In the genomic region with DNA sequence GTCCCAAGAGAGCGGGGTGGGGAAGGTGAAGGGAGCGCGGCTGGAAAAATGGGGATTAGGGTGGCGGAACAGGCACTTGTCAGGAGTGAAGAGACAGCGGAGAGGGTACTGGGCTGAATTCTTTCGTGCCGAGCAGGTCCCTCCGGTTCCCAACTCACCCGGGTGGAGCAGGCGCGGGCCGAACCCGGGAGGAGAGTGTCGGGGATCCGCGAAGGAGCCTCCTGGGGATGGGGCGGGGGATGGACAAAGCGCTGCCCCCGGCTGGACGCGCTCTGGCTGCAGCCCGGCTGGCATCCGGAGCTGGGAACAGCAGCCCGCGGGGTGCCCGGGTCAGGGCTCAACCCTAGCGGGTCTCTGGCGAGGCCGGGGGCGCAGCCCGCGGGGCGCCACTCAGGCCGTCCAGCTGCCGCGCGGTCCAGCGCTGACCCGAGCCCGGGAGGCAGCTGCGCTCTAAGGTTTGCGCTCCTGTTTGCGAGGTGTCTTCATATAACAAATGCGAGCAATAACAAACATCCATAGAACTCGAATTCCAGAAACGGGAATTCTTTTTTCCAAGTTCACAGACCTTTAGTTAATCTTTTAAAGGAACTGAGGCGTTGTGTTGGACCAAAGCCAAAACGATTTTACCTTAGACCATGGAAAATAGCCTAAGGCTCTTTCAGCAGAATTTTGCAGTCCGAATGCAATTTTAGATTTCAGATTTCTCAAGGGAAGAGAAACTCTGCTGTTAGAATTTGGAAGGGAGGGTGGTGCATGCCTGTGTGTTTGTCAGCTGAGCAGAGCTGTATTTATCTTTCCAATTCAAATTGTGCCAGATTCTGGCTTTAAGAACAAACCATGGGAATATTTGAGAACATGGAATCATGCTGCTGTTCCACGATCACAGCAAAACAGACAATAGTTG, we compare ENCODE assay signal across 10 cellular contexts. TPM values are rescaled to one million over a fixed set of nuclear protein-coding genes. Genes with fewer than 3 reads are reported as not detected.
A peak's percentile ranks its signal among the peaks of the same experiment; 100 is the strongest.
DNase-seq lines count a peak whose midpoint lies in the region; ATAC-seq, FAIRE-seq and TF ChIP-seq lines count a peak whose summit lies in the region.
"Had no signal": no experiment of that assay in that cellular context is flagged by ENCODE, and none has a peak within 500 bp of the region (broad histone marks: within the 10 kb centered on the region; RNA-seq: fewer than 3 reads in every experiment).

No MANE protein-coding gene starts in this region.

- in situ Hi-C loops in HepG2 (cut with HindIII; ENCODE audit: extremely low pct_ligation_motif_present, low pct_unique_long_range_greater_than_20kb): no loop called here

- DNase-seq in coronary artery (ENCODE audit: low spot score): no peak
- DNase-seq in HepG2 (ENCODE audit: low spot score): no peak
- no peak for DNase-seq in Caco-2
- DNase-seq in ecto neural progenitor cell (ENCODE audit: low spot score): no peak
- DNase-seq in Kasumi-1 (lab: John Stamatoyannopoulos, UW): no peak

- no TSS peak for BruUV-seq in HepG2 (replicated peaks; lab: Mats Ljungman, UMichigan)
- BruUV-seq in Caco-2 (replicated peaks; lab: Mats Ljungman, UMichigan): no TSS peak

- H3K9ac ChIP-seq in HepG2 (ENCODE audit: insufficient read depth, low read depth, low read length): no peak overlapping the region

- CTCF ChIA-PET in HepG2 (lab: Yijun Ruan, JAX; ENCODE audit: low intra/inter-chr PET ratio, low total read pairs): no interaction called here
- CTCF ChIA-PET in Caco-2 (lab: Charles Lee): no interaction called here

- H2AFZ ChIP-seq in HepG2 (ENCODE audit: low read length): no peak overlapping the region

- WGBS in HepG2 (ENCODE audit: low lambda C conversion rate): 7% methylated on average over 5 of the region's 50 CpGs

- TF ChIP-seq POLR2A in HepG2 (IDR thresholded peaks at IDR 0.05; ENCODE audit: insufficient read depth in 1 of 2, low read depth in 2 of 2, low read length in 2 of 2): no peak

- no peaks in the 10 kb centered on the region for H3K9me3 Mint-ChIP-seq in stimulated activated memory B cell treated with anti-CD40 and anti-IgM and Interleukin-4, amounts not matched to agents 10 μg/mL and 1 μg/mL and 100 μg/mL, for 72 hours
- H3K9me3 Mint-ChIP-seq in Caco-2 (ENCODE audit: unreplicated experiment): no peaks in the 10 kb centered on the region

- H3K4me3 ChIP-seq in coronary artery (peak overlapping the region; percentile 77), HepG2 (replicated peaks in 1 of 3; ENCODE audit: insufficient read depth in 1 of 3, low read depth in 2 of 3, low read length in 3 of 3) (no peak overlapping the region), Caco-2 (ENCODE audit: low read depth, low read length) (no peak overlapping the region; the same call in 1 of the 2 replicates)
- H3K4me3 ChIP-seq: GM12878 had no signal

- FAIRE-seq in HepG2 (lab: Jason Lieb, UNC): no peak
- FAIRE-seq: GM12878 had no signal

- no peak overlapping the region for H3K4me2 ChIP-seq in HepG2 (ENCODE audit: low read depth, low read length)

- TF ChIP-seq CTCF in coronary artery (IDR thresholded peaks at IDR 0.05): no peak
- TF ChIP-seq CTCF in HepG2 (CRISPR knock-in tag; IDR thresholded peaks at IDR 0.05): no peak
- no peak for TF ChIP-seq CTCF in Caco-2 (IDR thresholded peaks at IDR 0.05; ENCODE audit: insufficient read depth in 1 of 2, low read depth in 1 of 2, low read length in 1 of 2, severe bottlenecking in 1 of 2, unreplicated experiment in 1 of 2)

- H3K4me1 ChIP-seq in HepG2 (ENCODE audit: insufficient read depth, low read length): no peaks in the 10 kb centered on the region
- 0 out of 2 replicates have a peak, but pooled peaks cover 3% of the 10 kb centered on the region for H3K4me1 ChIP-seq in Caco-2

- H4K20me1 ChIP-seq in HepG2 (ENCODE audit: insufficient read depth, low read length): no peaks in the 10 kb centered on the region

- H3K4me1 Mint-ChIP-seq in stimulated activated memory B cell treated with anti-CD40 and anti-IgM and Interleukin-4, amounts not matched to agents 10 μg/mL and 1 μg/mL and 100 μg/mL, for 72 hours: peaks cover 8% of the 10 kb centered on the region
- H3K4me1 Mint-ChIP-seq in Caco-2 (ENCODE audit: low read depth, unreplicated experiment): no peaks in the 10 kb centered on the region

- H3K79me2 ChIP-seq in HepG2 (ENCODE audit: insufficient read depth, low read length): no peaks in the 10 kb centered on the region

- H3K36me3 Mint-ChIP-seq in stimulated activated memory B cell treated with anti-CD40 and anti-IgM and Interleukin-4, amounts not matched to agents 10 μg/mL and 1 μg/mL and 100 μg/mL, for 72 hours: no peaks in the 10 kb centered on the region
- no peaks in the 10 kb centered on the region for H3K36me3 Mint-ChIP-seq in Caco-2 (ENCODE audit: insufficient read depth, unreplicated experiment)

- TF ChIP-seq EP300 in Ishikawa (IDR thresholded peaks at IDR 0.05; ENCODE audit: borderline replicate concordance) (no peak), HepG2 (IDR thresholded peaks at IDR 0.05; ENCODE audit: low read depth in 2 of 2, low read length in 2 of 2) (no peak), HepG2 (CRISPR knock-in tag; IDR thresholded peaks at IDR 0.05; ENCODE audit: borderline replicate concordance) (no peak)

- POLR2A ChIA-PET in HepG2 (lab: Yijun Ruan, JAX) (no interaction called here), Caco-2 (lab: Charles Lee) (no interaction called here)

- H3K9me3 ChIP-seq in HepG2 (ENCODE audit: low read length) (no peaks in the 10 kb centered on the region), Caco-2 (no peaks in the 10 kb centered on the region)

- H3K27ac ChIP-seq in coronary artery (peak overlapping the region; percentile 14 to 71), HepG2 (ENCODE audit: extremely low read length, insufficient read depth, low read length) (no peak overlapping the region)

- peak; percentile 67 for ATAC-seq in HepG2
- ATAC-seq in stimulated activated memory B cell treated with anti-CD40 and anti-IgM and Interleukin-4, amounts not matched to agents 10 μg/mL and 1 μg/mL and 100 μg/mL, for 72 hours: peak; percentile 36
- ATAC-seq in HG03135 (IDR thresholded peaks at IDR 0.05; ENCODE audit: unreplicated experiment): no peak
- ATAC-seq: GM12878 had no signal

- no peak for TF ChIP-seq RAD21 in Ishikawa (IDR thresholded peaks at IDR 0.05; ENCODE audit: low read depth)
- no peak for TF ChIP-seq RAD21 in HepG2 (CRISPR knock-in tag; IDR thresholded peaks at IDR 0.05)

- H3K27me3 ChIP-seq in HepG2 (ENCODE audit: control insufficient read depth in 1 of 2, insufficient read depth in 2 of 2, low read length in 2 of 2) (no peaks in the 10 kb centered on the region; a peak in 1 of 5 replicates), Caco-2 (replicated peaks; ENCODE audit: control insufficient read depth, insufficient read depth, low read length) (no peaks in the 10 kb centered on the region)

- peaks cover 53% of the 10 kb centered on the region for H3K27me3 Mint-ChIP-seq in stimulated activated memory B cell treated with anti-CD40 and anti-IgM and Interleukin-4, amounts not matched to agents 10 μg/mL and 1 μg/mL and 100 μg/mL, for 72 hours
- H3K27me3 Mint-ChIP-seq in Caco-2 (ENCODE audit: insufficient read depth, unreplicated experiment): peaks cover 13% of the 10 kb centered on the region

- H3K4me3 Mint-ChIP-seq in stimulated activated memory B cell treated with anti-CD40 and anti-IgM and Interleukin-4, amounts not matched to agents 10 μg/mL and 1 μg/mL and 100 μg/mL, for 72 hours: no peak overlapping the region
- no peak overlapping the region for H3K4me3 Mint-ChIP-seq in Caco-2 (ENCODE audit: unreplicated experiment)

- no peak overlapping the region for H3K27ac Mint-ChIP-seq in stimulated activated memory B cell treated with anti-CD40 and anti-IgM and Interleukin-4, amounts not matched to agents 10 μg/mL and 1 μg/mL and 100 μg/mL, for 72 hours
- no peak overlapping the region for H3K27ac Mint-ChIP-seq in Caco-2 (ENCODE audit: unreplicated experiment)

- H3K36me3 ChIP-seq in HepG2 (replicated peaks in 1 of 2; ENCODE audit: control insufficient read depth in 1 of 2, insufficient read depth in 2 of 2, low read length in 2 of 2) (no peaks in the 10 kb centered on the region), Caco-2 (ENCODE audit: control insufficient read depth, insufficient read depth, low read length) (no peaks in the 10 kb centered on the region)

- intact Hi-C loops in HepG2 (cut with micrococcal nuclease; ENCODE audit: unreplicated experiment): no loop called here
- intact Hi-C loops in Caco-2 (cut with micrococcal nuclease; ENCODE audit: unreplicated experiment): no loop called here

RNA-seq across cellular contexts. Expression of gene NPY5R, which starts 0.7 kb away (rescaled TPM):
- total RNA-seq in HepG2 (2016; rRNA removed; fragmentation: Illumina TruSeq; extraction: Trizol) (not detected in 2 replicates), Caco-2 (2022) (not detected in 2 replicates)
- not detected in 2 replicates for total RNA-seq in HepG2 (2016; cell fraction: cytosol; rRNA removed; fragmentation: Illumina TruSeq; extraction: Trizol; ENCODE audit: low read depth)
- total RNA-seq in HepG2 (2016; cell fraction: insoluble cytoplasmic fraction; rRNA removed; fragmentation: Illumina TruSeq; extraction: Trizol): not detected in 2 replicates
- total RNA-seq in HepG2 (2016; cell fraction: membrane; rRNA removed; fragmentation: Illumina TruSeq; extraction: Trizol): not detected in 2 replicates
- not detected in 2 replicates for total RNA-seq in HepG2 (2016; cell fraction: nucleus; rRNA removed; fragmentation: Illumina TruSeq; extraction: Trizol)
- not detected in 2 replicates for polyA plus RNA-seq in HepG2 (2011; rRNA removed)
- not detected in 2 replicates for polyA plus RNA-seq in HepG2 (2011; cell fraction: cytosol; rRNA removed)
- polyA plus RNA-seq in HepG2 (2011; cell fraction: nucleus; rRNA removed): not detected in 2 replicates
- not detected in 2 replicates for polyA plus RNA-seq in HepG2 (2012)
- not detected in 2 replicates for polyA plus RNA-seq in HepG2 (2016; cell fraction: cytosol; fragmentation: Illumina TruSeq; extraction: Trizol; ENCODE audit: low read depth)
- polyA plus RNA-seq in HepG2 (2016; cell fraction: insoluble cytoplasmic fraction; fragmentation: Illumina TruSeq; extraction: Trizol; ENCODE audit: low read depth): not detected in 2 replicates
- polyA plus RNA-seq in HepG2 (2016; cell fraction: membrane; fragmentation: Illumina TruSeq; extraction: Trizol; ENCODE audit: low read depth): not detected in 2 replicates
- not detected in 2 replicates for polyA plus RNA-seq in HepG2 (2016; cell fraction: nucleus; fragmentation: Illumina TruSeq; extraction: Trizol; ENCODE audit: insufficient read depth, low read depth)
- polyA minus RNA-seq in HepG2 (2011; rRNA and poly(A)+ RNA removed; ENCODE audit: low replicate concordance): not detected in 2 replicates
- not detected in 2 replicates for polyA minus RNA-seq in HepG2 (2011; cell fraction: cytosol; rRNA and poly(A)+ RNA removed)
- polyA minus RNA-seq in HepG2 (2011; cell fraction: nucleus; rRNA and poly(A)+ RNA removed): not detected in 2 replicates
- total RNA-seq: GM12878, SK-MEL-5 had no signal
- polyA plus RNA-seq: GM12878 had no signal

RNA-seq across cellular contexts. Expression of gene NPY1R, which starts 12.0 kb away (rescaled TPM):
- total RNA-seq in HepG2 (2016; rRNA removed; fragmentation: Illumina TruSeq; extraction: Trizol) (not detected in 2 replicates), Caco-2 (2022) (1.5 and 3.3 TPM in 2 replicates)
- total RNA-seq in HepG2 (2016; cell fraction: cytosol; rRNA removed; fragmentation: Illumina TruSeq; extraction: Trizol; ENCODE audit: low read depth): not detected in 2 replicates
- not detected in 2 replicates for total RNA-seq in HepG2 (2016; cell fraction: insoluble cytoplasmic fraction; rRNA removed; fragmentation: Illumina TruSeq; extraction: Trizol)
- total RNA-seq in HepG2 (2016; cell fraction: membrane; rRNA removed; fragmentation: Illumina TruSeq; extraction: Trizol): not detected in 2 replicates
- not detected in 2 replicates for total RNA-seq in HepG2 (2016; cell fraction: nucleus; rRNA removed; fragmentation: Illumina TruSeq; extraction: Trizol)
- polyA plus RNA-seq in HepG2 (2011; rRNA removed): not detected in 2 replicates
- not detected in 2 replicates for polyA plus RNA-seq in HepG2 (2011; cell fraction: cytosol; rRNA removed)
- not detected in 2 replicates for polyA plus RNA-seq in HepG2 (2011; cell fraction: nucleus; rRNA removed)
- not detected in 2 replicates for polyA plus RNA-seq in HepG2 (2012)
- not detected in 2 replicates for polyA plus RNA-seq in HepG2 (2016; cell fraction: cytosol; fragmentation: Illumina TruSeq; extraction: Trizol; ENCODE audit: low read depth)
- polyA plus RNA-seq in HepG2 (2016; cell fraction: insoluble cytoplasmic fraction; fragmentation: Illumina TruSeq; extraction: Trizol; ENCODE audit: low read depth): not detected in 2 replicates
- not detected in 2 replicates for polyA plus RNA-seq in HepG2 (2016; cell fraction: membrane; fragmentation: Illumina TruSeq; extraction: Trizol; ENCODE audit: low read depth)
- not detected in 2 replicates for polyA plus RNA-seq in HepG2 (2016; cell fraction: nucleus; fragmentation: Illumina TruSeq; extraction: Trizol; ENCODE audit: insufficient read depth, low read depth)
- polyA minus RNA-seq in HepG2 (2011; rRNA and poly(A)+ RNA removed; ENCODE audit: low replicate concordance): not detected in 2 replicates
- not detected in 2 replicates for polyA minus RNA-seq in HepG2 (2011; cell fraction: cytosol; rRNA and poly(A)+ RNA removed)
- not detected in 2 replicates for polyA minus RNA-seq in HepG2 (2011; cell fraction: nucleus; rRNA and poly(A)+ RNA removed)
- total RNA-seq: GM12878, SK-MEL-5 had no signal
- polyA plus RNA-seq: GM12878 had no signal
